20 cellular contexts compared by ENCODE assay signal in the genomic region with DNA sequence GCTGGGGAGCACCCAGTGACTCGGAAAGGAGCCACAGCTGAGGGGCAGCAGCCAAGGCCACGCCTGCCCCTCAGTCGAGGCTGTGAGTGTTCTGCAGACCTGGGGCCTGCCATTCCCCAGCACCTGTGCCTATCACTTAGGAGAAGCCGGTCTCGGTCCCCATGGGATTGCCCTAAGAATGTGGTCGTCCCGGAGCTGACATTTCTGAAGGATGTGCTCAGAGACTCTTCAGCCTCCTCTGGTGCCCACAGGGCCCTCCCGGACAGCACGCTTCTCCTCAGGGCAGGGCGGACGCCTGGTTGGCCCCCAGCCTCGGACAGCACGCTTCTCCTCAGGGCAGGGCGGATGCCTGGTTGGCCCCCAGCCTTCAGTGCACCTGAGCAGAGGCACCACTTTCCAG.
"Had no signal": no experiment of that assay in that cellular context is flagged by ENCODE, and none has a peak within 500 bp of the region (broad histone marks: within the 10 kb centered on the region; RNA-seq: fewer than 3 reads in every experiment).

No MANE protein-coding gene starts in this region.

- H3K4me3 ChIP-seq: ascending aorta, esophagus muscularis mucosa, lower lobe of right lung, prostate gland, thyroid gland had no signal

- H3K27ac Mint-ChIP-seq: activated T-cell treated with anti-CD3 and anti-CD28 coated beads, Interleukin-2, amount 50 U/mL, for 72 hours; effector memory CD8-positive, alpha-beta T cell; naive thymus-derived CD8-positive, alpha-beta T cell had no signal

- H3K4me1 ChIP-seq: ascending aorta, prostate gland, thyroid gland had no signal

- H3K27ac ChIP-seq: ascending aorta, brain microvascular endothelial cell, esophagus muscularis mucosa, lower lobe of right lung, prostate gland, thyroid gland had no signal

- H3K36me3 Mint-ChIP-seq: naive thymus-derived CD8-positive, alpha-beta T cell had no signal

- H3K9me3 ChIP-seq: ascending aorta, esophagus muscularis mucosa, lower lobe of right lung, prostate gland, thyroid gland had no signal

- H3K36me3 ChIP-seq: ascending aorta, brain microvascular endothelial cell, esophagus muscularis mucosa, lower lobe of right lung, prostate gland, thyroid gland had no signal

- H3K27me3 ChIP-seq: ascending aorta, brain microvascular endothelial cell, thyroid gland had no signal

- H3K4me3 Mint-ChIP-seq: activated T-cell treated with anti-CD3 and anti-CD28 coated beads, Interleukin-2, amount 50 U/mL, for 72 hours; effector memory CD8-positive, alpha-beta T cell; naive thymus-derived CD8-positive, alpha-beta T cell had no signal

- DNase-seq: activated CD4-positive, alpha-beta T cell treated with anti-CD3 and anti-CD28 coated beads for 1 hour; activated CD4-positive, alpha-beta T cell treated with anti-CD3 and anti-CD28 coated beads, Interleukin-2, amount 50 U/mL, for 1 hour; activated gamma-delta T cell; activated naive CD4-positive, alpha-beta T cell treated with anti-CD3 and anti-CD28 coated beads, Interleukin-2, amount 50 U/mL, for 16 hours; activated T-cell treated with anti-CD3 and anti-CD28 coated beads, Interleukin-2, amount 50 U/mL, for 72 hours; brain microvascular endothelial cell; central memory CD4-positive, alpha-beta T cell; effector memory CD8-positive, alpha-beta T cell; hypothalamus; lower lobe of right lung; mesendoderm; stimulated activated CD4-positive, alpha-beta T cell treated with anti-CD3 and anti-CD28 coated beads, Interleukin-12 subunit alpha, Interleukin-12 subunit beta, amount 100 ng/mL, for 4 hours; stimulated activated CD4-positive, alpha-beta T cell treated with anti-CD3 and anti-CD28 coated beads, Interleukin-4, amount 100 ng/mL, for 4 hours; stimulated activated naive CD8-positive, alpha-beta T cell treated with anti-CD3 and anti-CD28 coated beads, Interleukin-15, Interleukin-2, amounts not matched to agents 100 U/mL and 50 U/mL, for 24 hours; T-helper 1 cell; thyroid gland had no signal

- H3K9me3 Mint-ChIP-seq: activated T-cell treated with anti-CD3 and anti-CD28 coated beads, Interleukin-2, amount 50 U/mL, for 72 hours; effector memory CD8-positive, alpha-beta T cell had no signal
